Comparison of ENCODE assay signal across 33 cellular contexts in genomic region chr6:122025104-122025503, GRCh38.
"Had no signal": no experiment of that assay in that cellular context is flagged by ENCODE, and none has a peak within 500 bp of the region (broad histone marks: within the 10 kb centered on the region; RNA-seq: fewer than 3 reads in every experiment).

No MANE protein-coding gene starts in this region.

- DNase-seq: activated CD4-positive, alpha-beta memory T cell treated with anti-CD3 and anti-CD28 coated beads for 36 hours; activated CD4-positive, alpha-beta T cell treated with anti-CD3 and anti-CD28 coated beads for 36 hours; activated CD4-positive, alpha-beta T cell treated with anti-CD3 and anti-CD28 coated beads, Interleukin-2, amount 10 ng/mL, durations not matched to agents 24 days and 14 days; activated CD4-positive, CD25-positive, alpha-beta regulatory T cell; activated CD4-positive, CD25-positive, alpha-beta regulatory T cell treated with anti-CD3 and anti-CD28 coated beads, Interleukin-2, amount 50 U/mL, for 72 hours; activated CD8-positive, alpha-beta memory T cell treated with anti-CD3 and anti-CD28 coated beads, Interleukin-2, amount 10 ng/mL, durations not matched to agents 7 days and 5 days; activated CD8-positive, alpha-beta memory T cell treated with anti-CD3 and anti-CD28 coated beads, Interleukin-2, amount 50 U/mL, for 4 hours; activated CD8-positive, alpha-beta T cell treated with anti-CD3 and anti-CD28 coated beads, Interleukin-2, amount 10 ng/mL, durations not matched to agents 7 days and 5 days; activated effector memory CD4-positive, alpha-beta T cell treated with anti-CD3 and anti-CD28 coated beads, Interleukin-2, amount 50 U/mL, for 16 hours; activated naive CD4-positive, alpha-beta T cell treated with anti-CD3 and anti-CD28 coated beads for 36 hours; activated naive CD8-positive, alpha-beta T cell treated with anti-CD3 and anti-CD28 coated beads for 36 hours; activated naive CD8-positive, alpha-beta T cell treated with anti-CD3 and anti-CD28 coated beads, Interleukin-2, amount 50 U/mL, for 24 hours; activated T-cell treated with anti-CD3 and anti-CD28 coated beads, Interleukin-2, amount 50 U/mL, for 1 hour; activated T-cell treated with anti-CD3 and anti-CD28 coated beads, Interleukin-2, amount 50 U/mL, for 48 hours; adrenal gland; amygdala; aorta; body of pancreas; dorsolateral prefrontal cortex; effector CD4-positive, alpha-beta T cell; effector memory CD8-positive, alpha-beta T cell; foreskin fibroblast; gastrocnemius medialis; glutamatergic neuron; heart left ventricle; T-helper 1 cell had no signal

- H3K27ac ChIP-seq: adrenal gland, body of pancreas, coronary artery, dorsolateral prefrontal cortex, gastrocnemius medialis, heart left ventricle had no signal

- H3K27ac Mint-ChIP-seq: activated CD4-positive, alpha-beta memory T cell treated with anti-CD3 and anti-CD28 coated beads for 36 hours; activated CD4-positive, alpha-beta T cell treated with anti-CD3 and anti-CD28 coated beads for 36 hours; activated CD4-positive, alpha-beta T cell treated with anti-CD3 and anti-CD28 coated beads, Interleukin-2, amount 10 ng/mL, durations not matched to agents 24 days and 14 days; activated CD8-positive, alpha-beta memory T cell treated with anti-CD3 and anti-CD28 coated beads, Interleukin-2, amount 10 ng/mL, durations not matched to agents 7 days and 5 days; activated CD8-positive, alpha-beta T cell treated with anti-CD3 and anti-CD28 coated beads, Interleukin-2, amount 10 ng/mL, durations not matched to agents 7 days and 5 days; activated naive CD4-positive, alpha-beta T cell treated with anti-CD3 and anti-CD28 coated beads for 36 hours; activated naive CD4-positive, alpha-beta T cell treated with anti-CD3 and anti-CD28 coated beads, Interleukin-2, amount 50 U/mL, for 24 hours; activated naive CD8-positive, alpha-beta T cell treated with anti-CD3 and anti-CD28 coated beads for 36 hours; activated naive CD8-positive, alpha-beta T cell treated with anti-CD3 and anti-CD28 coated beads, Interleukin-2, amount 50 U/mL, for 24 hours; activated T-helper 1 cell treated with anti-CD3 and anti-CD28 coated beads, Interleukin-12 subunit alpha, Interleukin-12 subunit beta, Interleukin-2, Interleukin-4 antibody, amounts not matched to agents 30 ng/mL and 10 ng/mL and 1 ng/mL, durations not matched to agents 14 hours and 24 hours and 36 hours; activated T-helper 2 cell treated with anti-CD3 and anti-CD28 coated beads, Interferon-gamma antibody, Interleukin-2, Interleukin-4, amounts not matched to agents 10 μg/mL and 5 μg/mL and 100 μg/mL, durations not matched to agents 14 hours and 24 hours and 36 hours; dendritic cell treated with granulocyte-macrophage colony-stimulating factor and Interleukin-4, amounts not matched to agents 40 ng/mL and 50 ng/mL, for 4 days; effector memory CD8-positive, alpha-beta T cell had no signal

- H3K36me3 Mint-ChIP-seq: activated CD4-positive, alpha-beta memory T cell treated with anti-CD3 and anti-CD28 coated beads for 36 hours; activated CD8-positive, alpha-beta memory T cell treated with anti-CD3 and anti-CD28 coated beads, Interleukin-2, amount 10 ng/mL, durations not matched to agents 7 days and 5 days; activated naive CD4-positive, alpha-beta T cell treated with anti-CD3 and anti-CD28 coated beads, Interleukin-2, amount 50 U/mL, for 24 hours; activated naive CD8-positive, alpha-beta T cell treated with anti-CD3 and anti-CD28 coated beads for 36 hours had no signal

- H3K36me3 ChIP-seq: adrenal gland, gastrocnemius medialis, heart left ventricle had no signal

- H3K9me3 ChIP-seq: adrenal gland, body of pancreas, gastrocnemius medialis, heart left ventricle had no signal

- ATAC-seq: activated CD4-positive, alpha-beta T cell treated with anti-CD3 and anti-CD28 coated beads for 36 hours; activated CD8-positive, alpha-beta memory T cell treated with anti-CD3 and anti-CD28 coated beads, Interleukin-2, amount 10 ng/mL, durations not matched to agents 7 days and 5 days; activated CD8-positive, alpha-beta T cell treated with anti-CD3 and anti-CD28 coated beads, Interleukin-2, amount 10 ng/mL, durations not matched to agents 7 days and 5 days; activated naive CD8-positive, alpha-beta T cell treated with anti-CD3 and anti-CD28 coated beads, Interleukin-2, amount 50 U/mL, for 24 hours; body of pancreas; effector memory CD8-positive, alpha-beta T cell; esophagus mucosa; gastrocnemius medialis; heart left ventricle had no signal

- H3K4me3 Mint-ChIP-seq: activated CD4-positive, alpha-beta memory T cell treated with anti-CD3 and anti-CD28 coated beads for 36 hours; activated CD4-positive, alpha-beta T cell treated with anti-CD3 and anti-CD28 coated beads for 36 hours; activated CD4-positive, alpha-beta T cell treated with anti-CD3 and anti-CD28 coated beads, Interleukin-2, amount 10 ng/mL, durations not matched to agents 24 days and 14 days; activated CD8-positive, alpha-beta memory T cell treated with anti-CD3 and anti-CD28 coated beads, Interleukin-2, amount 10 ng/mL, durations not matched to agents 7 days and 5 days; activated CD8-positive, alpha-beta T cell treated with anti-CD3 and anti-CD28 coated beads, Interleukin-2, amount 10 ng/mL, durations not matched to agents 7 days and 5 days; activated naive CD4-positive, alpha-beta T cell treated with anti-CD3 and anti-CD28 coated beads for 36 hours; activated naive CD4-positive, alpha-beta T cell treated with anti-CD3 and anti-CD28 coated beads, Interleukin-2, amount 50 U/mL, for 24 hours; activated naive CD8-positive, alpha-beta T cell treated with anti-CD3 and anti-CD28 coated beads for 36 hours; activated naive CD8-positive, alpha-beta T cell treated with anti-CD3 and anti-CD28 coated beads, Interleukin-2, amount 50 U/mL, for 24 hours; activated T-helper 1 cell treated with anti-CD3 and anti-CD28 coated beads, Interleukin-12 subunit alpha, Interleukin-12 subunit beta, Interleukin-2, Interleukin-4 antibody, amounts not matched to agents 30 ng/mL and 10 ng/mL and 1 ng/mL, durations not matched to agents 14 hours and 24 hours and 36 hours; central memory CD8-positive, alpha-beta T cell; dendritic cell treated with granulocyte-macrophage colony-stimulating factor and Interleukin-4, amounts not matched to agents 40 ng/mL and 50 ng/mL, for 4 days; effector memory CD8-positive, alpha-beta T cell had no signal

- H3K27me3 ChIP-seq: adrenal gland, body of pancreas, gastrocnemius medialis, heart left ventricle had no signal

- H3K27me3 Mint-ChIP-seq: activated CD8-positive, alpha-beta memory T cell treated with anti-CD3 and anti-CD28 coated beads, Interleukin-2, amount 10 ng/mL, durations not matched to agents 7 days and 5 days; activated naive CD4-positive, alpha-beta T cell treated with anti-CD3 and anti-CD28 coated beads, Interleukin-2, amount 50 U/mL, for 24 hours; central memory CD8-positive, alpha-beta T cell; dendritic cell treated with granulocyte-macrophage colony-stimulating factor and Interleukin-4, amounts not matched to agents 40 ng/mL and 50 ng/mL, for 4 days; effector memory CD8-positive, alpha-beta T cell had no signal

- H3K9me3 Mint-ChIP-seq: activated CD4-positive, alpha-beta memory T cell treated with anti-CD3 and anti-CD28 coated beads for 36 hours; activated CD4-positive, alpha-beta T cell treated with anti-CD3 and anti-CD28 coated beads, Interleukin-2, amount 10 ng/mL, durations not matched to agents 24 days and 14 days; activated naive CD4-positive, alpha-beta T cell treated with anti-CD3 and anti-CD28 coated beads for 36 hours; activated naive CD4-positive, alpha-beta T cell treated with anti-CD3 and anti-CD28 coated beads, Interleukin-2, amount 50 U/mL, for 24 hours; activated naive CD8-positive, alpha-beta T cell treated with anti-CD3 and anti-CD28 coated beads for 36 hours; activated naive CD8-positive, alpha-beta T cell treated with anti-CD3 and anti-CD28 coated beads, Interleukin-2, amount 50 U/mL, for 24 hours; activated T-helper 1 cell treated with anti-CD3 and anti-CD28 coated beads, Interleukin-12 subunit alpha, Interleukin-12 subunit beta, Interleukin-2, Interleukin-4 antibody, amounts not matched to agents 30 ng/mL and 10 ng/mL and 1 ng/mL, durations not matched to agents 14 hours and 24 hours and 36 hours; activated T-helper 2 cell treated with anti-CD3 and anti-CD28 coated beads, Interferon-gamma antibody, Interleukin-2, Interleukin-4, amounts not matched to agents 10 μg/mL and 5 μg/mL and 100 μg/mL, durations not matched to agents 14 hours and 24 hours and 36 hours; central memory CD8-positive, alpha-beta T cell; dendritic cell treated with granulocyte-macrophage colony-stimulating factor and Interleukin-4, amounts not matched to agents 40 ng/mL and 50 ng/mL, for 4 days; effector memory CD8-positive, alpha-beta T cell had no signal

- H3K4me3 ChIP-seq: adrenal gland, body of pancreas, coronary artery, dorsolateral prefrontal cortex, gastrocnemius medialis, heart left ventricle had no signal

- H3K4me1 ChIP-seq: adrenal gland, body of pancreas, gastrocnemius medialis, heart left ventricle had no signal

- H3K4me1 Mint-ChIP-seq: activated CD4-positive, alpha-beta T cell treated with anti-CD3 and anti-CD28 coated beads for 36 hours; activated CD4-positive, alpha-beta T cell treated with anti-CD3 and anti-CD28 coated beads, Interleukin-2, amount 10 ng/mL, durations not matched to agents 24 days and 14 days; activated CD8-positive, alpha-beta memory T cell treated with anti-CD3 and anti-CD28 coated beads, Interleukin-2, amount 10 ng/mL, durations not matched to agents 7 days and 5 days; central memory CD8-positive, alpha-beta T cell had no signal
